Comparison of ENCODE assay signal across 13 cellular contexts in the genomic region with DNA sequence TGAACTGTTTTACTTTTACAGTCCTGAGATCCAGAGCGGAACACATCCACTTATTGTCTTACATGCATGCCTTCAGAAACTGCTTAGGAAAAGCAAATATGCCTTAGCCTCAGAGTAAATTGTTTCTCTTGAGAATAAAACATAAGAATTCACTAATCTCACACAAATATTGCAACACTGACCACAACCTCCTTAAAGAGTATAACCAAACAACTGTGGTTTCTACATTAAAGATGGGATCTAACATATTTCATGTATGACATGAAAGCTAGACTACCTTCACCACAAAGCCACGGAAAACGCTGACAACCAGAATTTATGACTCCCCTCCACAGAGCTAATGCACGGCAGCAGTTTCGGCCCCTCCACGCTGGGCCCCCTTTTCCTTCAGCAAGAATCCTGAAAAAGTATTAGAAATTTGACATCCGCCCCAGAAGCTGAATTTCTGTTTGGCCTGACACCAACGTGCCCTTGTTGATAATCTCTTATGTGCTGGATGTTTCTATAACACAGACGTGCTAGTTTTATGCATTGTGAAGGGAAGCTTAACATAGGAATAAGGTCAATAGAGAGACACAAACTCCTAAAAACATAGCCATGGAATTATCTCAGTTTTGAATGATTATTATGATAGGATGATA.
DNase-seq lines count a peak whose midpoint lies in the region; TF ChIP-seq lines count a peak whose summit lies in the region.
"Had no signal": no experiment of that assay in that cellular context is flagged by ENCODE, and none has a peak within 500 bp of the region (broad histone marks: within the 10 kb centered on the region; RNA-seq: fewer than 3 reads in every experiment).

No MANE protein-coding gene starts in this region.

- H3K4me3 Mint-ChIP-seq in MCF 10A (ENCODE audit: unreplicated experiment) = no peak overlapping the region
- peak overlapping the region; percentile 33 for H3K4me3 Mint-ChIP-seq in type B pancreatic cell
- H3K4me3 Mint-ChIP-seq: neural crest cell had no signal

- H3K9me3 Mint-ChIP-seq in MCF 10A (ENCODE audit: unreplicated experiment) (no peaks in the 10 kb centered on the region), type B pancreatic cell (peaks cover 5% of the 10 kb centered on the region)

- H3K36me3 Mint-ChIP-seq in MCF 10A (ENCODE audit: insufficient read depth, unreplicated experiment) = no peaks in the 10 kb centered on the region
- peaks cover 20% of the 10 kb centered on the region for H3K36me3 Mint-ChIP-seq in type B pancreatic cell

- no peaks in the 10 kb centered on the region for H3K4me1 ChIP-seq in breast epithelium

- H3K36me3 ChIP-seq in breast epithelium = no peaks in the 10 kb centered on the region

- CTCF ChIA-PET in MCF 10A (lab: Yijun Ruan, JAX) = interaction anchor here (0.6 to 1.0 kb wide), 2 partner anchors 48 to 140 kb away, joined by 3 to 5 read pairs; no protein-coding TSS in a partner anchor

- no peak overlapping the region for H3K27ac Mint-ChIP-seq in MCF 10A (ENCODE audit: low read depth, unreplicated experiment)
- no peak overlapping the region for H3K27ac Mint-ChIP-seq in type B pancreatic cell
- H3K27ac Mint-ChIP-seq: CD14-positive monocyte had no signal

- H3K27me3 Mint-ChIP-seq in MCF 10A (ENCODE audit: insufficient read depth, unreplicated experiment) = no peaks in the 10 kb centered on the region
- no peaks in the 10 kb centered on the region for H3K27me3 Mint-ChIP-seq in type B pancreatic cell

- TF ChIP-seq CTCF in MCF 10A (IDR thresholded peaks at IDR 0.05; ENCODE audit: unreplicated experiment) (no peak), breast epithelium (IDR thresholded peaks at IDR 0.05) (no peak), fibroblast of pulmonary artery (IDR thresholded peaks at IDR 0.05; ENCODE audit: low read length, missing control alignments) (no peak), type B pancreatic cell (conservative IDR thresholded peaks at IDR 0.05) (no peak)

- H3K4me3 ChIP-seq in breast epithelium = no peak overlapping the region
- H3K4me3 ChIP-seq in fibroblast of pulmonary artery (replicated peaks; ENCODE audit: low read depth, low read length) = no peak overlapping the region

- no peaks in the 10 kb centered on the region for H3K27me3 ChIP-seq in breast epithelium

- no TSS peak for BruUV-seq in MCF 10A (replicated peaks; lab: Mats Ljungman, UMichigan)

- peaks cover 0 to 5% of the 10 kb centered on the region in 2 donors for H3K9me3 ChIP-seq in breast epithelium

- peak; percentile 65 for DNase-seq in MCF 10A (ENCODE audit: unreplicated experiment)
- no peak for DNase-seq in breast epithelium (ENCODE audit: low spot score in 2 of 2)
- peak; percentile 97 for DNase-seq in RPMI7951 (ENCODE audit: low read depth)
- DNase-seq in fibroblast of pulmonary artery (ENCODE audit: low read depth) = peak; percentile 91
- DNase-seq in type B pancreatic cell (ENCODE audit: extremely low spot score, unreplicated experiment) = no peak
- DNase-seq in NCI-H524 (lab: John Stamatoyannopoulos, UW) = no peak
- no peak for DNase-seq in activated CD4-positive, CD25-positive, alpha-beta regulatory T cell treated with anti-CD3 and anti-CD28 coated beads, Interleukin-2, amount 50 U/mL, for 72 hours
- DNase-seq in NCI-H524 treated with DMSO at 0.1 percent for 48 hours (lab: John Stamatoyannopoulos, UW) = no peak
- DNase-seq: hypothalamus, NCI-H1694, RPMI8226 had no signal

- POLR2A ChIA-PET in MCF 10A (lab: Yijun Ruan, JAX) = no interaction called here

- H3K4me1 Mint-ChIP-seq in MCF 10A (ENCODE audit: insufficient read depth, unreplicated experiment) = peaks cover 10% of the 10 kb centered on the region
- H3K4me1 Mint-ChIP-seq in type B pancreatic cell (ENCODE audit: unreplicated experiment) = peaks cover 15% of the 10 kb centered on the region
- H3K4me1 Mint-ChIP-seq: neural crest cell had no signal

- intact Hi-C loops in MCF 10A (cut with micrococcal nuclease) (no loop called here), breast epithelium (cut with DNase I; ENCODE audit: low total_unique reads) (no loop called here)

- no peak overlapping the region for H3K27ac ChIP-seq in breast epithelium

- TF ChIP-seq POLR2A in breast epithelium (IDR thresholded peaks at IDR 0.05) = no peak

Comparison
In these comparisons a context has a peak if more than half of its experiments do, and no peak if none do; other contexts are left out.
1. DNase-seq: peak in MCF 10A (single experiment), RPMI7951 (single experiment) and fibroblast of pulmonary artery (single experiment); none in breast epithelium (0 of 2), type B pancreatic cell (single experiment), NCI-H524 (0 of 2), activated CD4-positive, CD25-positive, alpha-beta regulatory T cell treated with anti-CD3 and anti-CD28 coated beads, Interleukin-2, amount 50 U/mL, for 72 hours (single experiment) and NCI-H524 treated with DMSO at 0.1 percent for 48 hours (single experiment).